8 cellular contexts compared by ENCODE assay signal in genomic region chr7:3043544-3044395, GRCh38. TPM values are rescaled to one million over a fixed set of nuclear protein-coding genes. Genes with fewer than 3 reads are reported as not detected.
DNase-seq lines count a peak whose midpoint lies in the region; ATAC-seq and TF ChIP-seq lines count a peak whose summit lies in the region.

TSS of gene CARD11 (minus strand) at chr7:3043867. CDS start at chr7:2958506, 85,361 bp downstream.

- H2AFZ ChIP-seq in GM23338 = peak within 1 kb of the TSS; percentile 98

- intact Hi-C loops in spleen (cut with DNase I; ENCODE audit: low total_unique reads) = no loop called here

- no peaks in the 10 kb centered on the region; the same call in 2 of the 3 replicates for H3K36me3 Mint-ChIP-seq in GM23338 (ENCODE audit: low read depth)

- H3K4me2 ChIP-seq in GM23338 = peak within 1 kb of the TSS; percentile 93

- peak within 1 kb of the TSS; percentile 91 for H3K4me3 ChIP-seq in GM23338
- peak within 1 kb of the TSS; percentile 43 to 48 for H3K4me3 ChIP-seq in duodenal mucosa (ENCODE audit: low read depth in 1 of 2, low read length in 2 of 2)
- peak within 1 kb of the TSS; percentile 38 to 81 (median 55) for H3K4me3 ChIP-seq in spleen

- H3K9me3 ChIP-seq in duodenal mucosa (ENCODE audit: control insufficient read depth in 1 of 2, low read length in 2 of 2) (no peaks in the 10 kb centered on the region), spleen (no peaks in the 10 kb centered on the region)

- no peaks in the 10 kb centered on the region for H3K9me2 ChIP-seq in GM23338 (ENCODE audit: insufficient read depth)

- no peak for TF ChIP-seq CTCF in GM23338 (conservative IDR thresholded peaks at IDR 0.05; ENCODE audit: low read depth in 2 of 2)
- TF ChIP-seq CTCF in spleen (IDR thresholded peaks at IDR 0.05 in 8 of 11, conservative IDR thresholded peaks at IDR 0.05 in 3 of 11) = no peak

- 0 out of 2 replicates have a peak within 1 kb of the TSS, but pooled peaks have one; percentile 17 for H3K27ac Mint-ChIP-seq in GM23338

- H3K27ac ChIP-seq in GM23338 (ENCODE audit: low read depth) (no peak within 1 kb of the TSS), duodenal mucosa (ENCODE audit: low read depth, low read length) (no peak within 1 kb of the TSS), spleen (peak within 1 kb of the TSS; percentile 67 to 93 (median 86)), substantia nigra (ENCODE audit: low read depth, low read length, poor library complexity, severe bottlenecking) (no peak within 1 kb of the TSS)

- H3F3A ChIP-seq in GM23338 (replicated peaks; ENCODE audit: low read depth) = 0 out of 2 replicates have a peak, but pooled peaks cover 3% of the 10 kb centered on the region

- H3K27me3 Mint-ChIP-seq in GM23338 (ENCODE audit: insufficient read depth, low read depth, poor library complexity) = peaks cover 17% of the 10 kb centered on the region

- WGBS in spleen, 5 donors = 4 to 9% (median 5%) methylated on average over 31 to 45 of the region's 45 CpGs

- H3K9me3 Mint-ChIP-seq in GM23338 = no peaks in the 10 kb centered on the region

- H3K4me1 ChIP-seq in GM23338 (ENCODE audit: insufficient read depth) = peaks cover 5% of the 10 kb centered on the region; the same call in 1 of the 2 replicates
- H3K4me1 ChIP-seq in duodenal mucosa (ENCODE audit: control insufficient read depth in 1 of 2, insufficient read depth in 2 of 2, low read length in 2 of 2) = no peaks in the 10 kb centered on the region
- peaks cover 15 to 59% (median 38%) of the 10 kb centered on the region in 6 donors for H3K4me1 ChIP-seq in spleen

- no peaks in the 10 kb centered on the region for H3K36me3 ChIP-seq in GM23338 (ENCODE audit: insufficient read depth)
- no peaks in the 10 kb centered on the region for H3K36me3 ChIP-seq in duodenal mucosa (ENCODE audit: control insufficient read depth in 1 of 2, insufficient read depth in 2 of 2, low read length in 2 of 2)
- no peaks in the 10 kb centered on the region for H3K36me3 ChIP-seq in spleen

- peaks cover 30% of the 10 kb centered on the region for H3K79me2 ChIP-seq in GM23338 (replicated peaks; ENCODE audit: insufficient read depth)

- H3K4me1 Mint-ChIP-seq in GM23338 = peaks cover 13% of the 10 kb centered on the region

- peak within 1 kb of the TSS; percentile 85 for H3K4me3 Mint-ChIP-seq in GM23338

- TF ChIP-seq POLR2A in spleen (IDR thresholded peaks at IDR 0.05) = no peak

- H4K20me1 ChIP-seq in GM23338 (replicated peaks; ENCODE audit: insufficient read depth) = no peaks in the 10 kb centered on the region

- DNase-seq in AG20443 (ENCODE audit: low spot score) (peak; percentile 5), GM23338 (ENCODE audit: low spot score) (peak; percentile 78), T-helper 9 cell (peak; percentile 52), spleen (peak; percentile 89), substantia nigra (lab: John Stamatoyannopoulos, UW) (no peak), HCEC 1CT (no peak), ecto neural progenitor cell (ENCODE audit: low spot score) (no peak)

- ATAC-seq in GM23338 = peak; percentile 65

- no peaks in the 10 kb centered on the region for H3K27me3 ChIP-seq in GM23338 (ENCODE audit: insufficient read depth)
- no peaks in the 10 kb centered on the region for H3K27me3 ChIP-seq in duodenal mucosa (ENCODE audit: control insufficient read depth in 1 of 2, insufficient read depth in 2 of 2, low read length in 2 of 2)
- H3K27me3 ChIP-seq in spleen (replicated peaks in 1 of 7) = peaks cover 0 to 24% (median 4%) of the 10 kb centered on the region in 7 donors

- no peak within 1 kb of the TSS for H3K9ac ChIP-seq in duodenal mucosa (ENCODE audit: low read depth in 1 of 2, low read length in 2 of 2)

TF ChIP-seq in GM23338, 12 proteins besides CTCF, POLR2A, EP300 and RAD21:
- no peak for TF ChIP-seq JUNB (IDR thresholded peaks at IDR 0.05; ENCODE audit: unreplicated experiment)
- no peak for TF ChIP-seq ZNF114 (CRISPR knock-in tag; IDR thresholded peaks at IDR 0.05)
- TF ChIP-seq EZH2phosphoT487 (IDR thresholded peaks at IDR 0.05; ENCODE audit: unreplicated experiment) = no peak
- no peak for TF ChIP-seq ZNF462 (CRISPR knock-in tag; IDR thresholded peaks at IDR 0.05)
- no peak for TF ChIP-seq NANOG (IDR thresholded peaks at IDR 0.05; ENCODE audit: borderline replicate concordance)
- no peak for TF ChIP-seq POLR2AphosphoS5 (IDR thresholded peaks at IDR 0.05; ENCODE audit: low read depth)
- no peak for TF ChIP-seq ZNF331 (CRISPR knock-in tag; IDR thresholded peaks at IDR 0.05; ENCODE audit: low read depth)
- TF ChIP-seq CREB1 (CRISPR knock-in tag; IDR thresholded peaks at IDR 0.05; ENCODE audit: low read depth) = no peak
- TF ChIP-seq ETS1 (IDR thresholded peaks at IDR 0.05) = no peak

RNA-seq across cellular contexts. Expression of gene CARD11, which starts in this region (rescaled TPM):
- total RNA-seq in GM23338 (2014; rRNA removed; shearing (Covaris generic)) = 29.0 and 32.9 TPM in 2 replicates
- 17.7 and 19.0 TPM in 2 replicates for polyA plus RNA-seq in GM23338 (2016; fragmentation: Nextera tagmentation; extraction: Ambion mirVana)
- total RNA-seq in spleen = 10 to 100 TPM; 42.4 to 72.6 (median 51.4) TPM
- 10 to 100 TPM; 30.3 to 57.5 (median 42.0) TPM for polyA plus RNA-seq in spleen

Comparison
In these comparisons a context has a peak if more than half of its experiments do, and no peak if none do; other contexts are left out.
1. DNase-seq: peak in AG20443 (single experiment), GM23338 (single experiment), T-helper 9 cell (single experiment) and spleen (single experiment); none in substantia nigra (0 of 49), HCEC 1CT (single experiment) and ecto neural progenitor cell (single experiment).
2. H3K27ac ChIP-seq: peak in spleen (8 of 8); none in GM23338 (single experiment), duodenal mucosa (single experiment) and substantia nigra (single experiment).
3. Peak in every context shown above with its lines, with median percentiles within 50 percentile points of each other: H3K4me3 ChIP-seq.